19 cellular contexts compared by ENCODE assay signal in genomic region chr17:61394630-61395408, GRCh38. TPM values are rescaled to one million over a fixed set of nuclear protein-coding genes. Genes with fewer than 3 reads are reported as not detected.
DNase-seq lines count a peak whose midpoint lies in the region; ATAC-seq, FAIRE-seq and TF ChIP-seq lines count a peak whose summit lies in the region.
"Had no signal": no experiment of that assay in that cellular context is flagged by ENCODE, and none has a peak within 500 bp of the region (broad histone marks: within the 10 kb centered on the region; RNA-seq: fewer than 3 reads in every experiment).

No MANE protein-coding gene starts in this region.

- H3K36me3 ChIP-seq in HepG2 (replicated peaks in 1 of 2; ENCODE audit: control insufficient read depth in 1 of 2, insufficient read depth in 2 of 2, low read length in 2 of 2) (no peaks in the 10 kb centered on the region; a peak in 1 of 5 replicates), right lobe of liver (no peaks in the 10 kb centered on the region), duodenal mucosa (ENCODE audit: control insufficient read depth in 1 of 2, insufficient read depth in 2 of 2, low read length in 2 of 2) (no peaks in the 10 kb centered on the region)
- H3K36me3 ChIP-seq: sigmoid colon had no signal

- H3K27me3 Mint-ChIP-seq in neural crest cell (ENCODE audit: low read depth) = peaks cover 75% of the 10 kb centered on the region

- H3K27ac ChIP-seq in HepG2 (ENCODE audit: extremely low read length, insufficient read depth, low read length) = peak overlapping the region; percentile 70
- no peak overlapping the region for H3K27ac ChIP-seq in right lobe of liver
- peak overlapping the region; percentile 42 for H3K27ac ChIP-seq in duodenal mucosa (ENCODE audit: low read depth, low read length)

- peak; percentile 4 for ATAC-seq in HepG2
- no peak for ATAC-seq in right lobe of liver
- no peak for ATAC-seq in GM21619 (IDR thresholded peaks at IDR 0.05; ENCODE audit: unreplicated experiment)
- ATAC-seq in GM18517 (IDR thresholded peaks at IDR 0.05; ENCODE audit: unreplicated experiment) = no peak
- ATAC-seq: activated CD8-positive, alpha-beta T cell treated with anti-CD3 and anti-CD28 coated beads, Interleukin-2, amount 10 ng/mL, durations not matched to agents 7 days and 5 days; left lobe of liver had no signal

- no peak overlapping the region for H2AFZ ChIP-seq in HepG2 (ENCODE audit: low read length)

- H3K27me3 ChIP-seq in HepG2 (ENCODE audit: control insufficient read depth in 1 of 2, insufficient read depth in 2 of 2, low read length in 2 of 2) = no peaks in the 10 kb centered on the region
- peaks cover 0 to 42% of the 10 kb centered on the region in 2 donors for H3K27me3 ChIP-seq in right lobe of liver
- peaks cover 39 to 40% of the 10 kb centered on the region in 2 donors for H3K27me3 ChIP-seq in duodenal mucosa (ENCODE audit: control insufficient read depth in 1 of 2, insufficient read depth in 2 of 2, low read length in 2 of 2)

- TF ChIP-seq EP300 in HepG2 (IDR thresholded peaks at IDR 0.05; ENCODE audit: low read depth in 2 of 2, low read length in 2 of 2) = no peak
- TF ChIP-seq EP300 in HepG2 (CRISPR knock-in tag; IDR thresholded peaks at IDR 0.05; ENCODE audit: borderline replicate concordance) = no peak

- FAIRE-seq in HepG2 (lab: Jason Lieb, UNC) = peak; percentile 54
- FAIRE-seq: D721Med, endometrium, H54 had no signal

- BruUV-seq in HepG2 (replicated peaks; lab: Mats Ljungman, UMichigan) = TSS peak; percentile 81

- CTCF ChIA-PET in HepG2 (lab: Yijun Ruan, JAX; ENCODE audit: low intra/inter-chr PET ratio, low total read pairs) = no interaction called here

- H3K9me3 ChIP-seq in HepG2 (ENCODE audit: low read length) (no peaks in the 10 kb centered on the region), right lobe of liver (no peaks in the 10 kb centered on the region), duodenal mucosa (ENCODE audit: control insufficient read depth in 1 of 2, low read length in 2 of 2) (no peaks in the 10 kb centered on the region)
- H3K9me3 ChIP-seq: sigmoid colon had no signal

- H3K9ac ChIP-seq in HepG2 (ENCODE audit: insufficient read depth, low read depth, low read length) (peak overlapping the region; percentile 61), duodenal mucosa (ENCODE audit: low read depth in 1 of 2, low read length in 2 of 2) (no peak overlapping the region)

- H3K4me1 ChIP-seq in HepG2 (ENCODE audit: insufficient read depth, low read length) (peaks cover 71% of the 10 kb centered on the region), right lobe of liver (peaks cover 0 to 19% (median 0%) of the 10 kb centered on the region in 4 donors), duodenal mucosa (ENCODE audit: control insufficient read depth in 1 of 2, insufficient read depth in 2 of 2, low read length in 2 of 2) (peaks cover 5 to 13% of the 10 kb centered on the region in 2 donors)

- intact Hi-C loops in HepG2 (cut with micrococcal nuclease; ENCODE audit: unreplicated experiment) (loop anchor here (1.0 to 10.0 kb wide), 3 partner anchors 32 to 670 kb away; no protein-coding TSS in a partner anchor), right lobe of liver (cut with DNase I) (loop anchor here in 1 of 2 donors (10.0 kb wide), 1 partner anchor 400 kb away; no protein-coding TSS in a partner anchor), lower leg skin (cut with DNase I; ENCODE audit: low total_unique reads) (loop anchor here (5.0 to 10.0 kb wide), 2 partner anchors 680 to 1487 kb away; no protein-coding TSS in a partner anchor)

- no peaks in the 10 kb centered on the region for H4K20me1 ChIP-seq in HepG2 (ENCODE audit: insufficient read depth, low read length)

- TF ChIP-seq RAD21 in HepG2 (CRISPR knock-in tag; IDR thresholded peaks at IDR 0.05) = no peak

- peaks cover 56% of the 10 kb centered on the region for H3K4me1 Mint-ChIP-seq in neural crest cell

- no peak for TF ChIP-seq CTCF in HepG2 (CRISPR knock-in tag; IDR thresholded peaks at IDR 0.05)
- no peak for TF ChIP-seq CTCF in right lobe of liver (IDR thresholded peaks at IDR 0.05)
- TF ChIP-seq CTCF in neural crest cell (conservative IDR thresholded peaks at IDR 0.05) = no peak
- no peak for TF ChIP-seq CTCF in lower leg skin (IDR thresholded peaks at IDR 0.05)

- no peak overlapping the region for H3K27ac Mint-ChIP-seq in neural crest cell (ENCODE audit: unreplicated experiment)
- H3K27ac Mint-ChIP-seq: activated CD8-positive, alpha-beta T cell treated with anti-CD3 and anti-CD28 coated beads, Interleukin-2, amount 10 ng/mL, durations not matched to agents 7 days and 5 days had no signal

- POLR2A ChIA-PET in HepG2 (lab: Yijun Ruan, JAX) = interaction anchor here (0.9 to 2.5 kb wide), 9 partner anchors 10 to 58 kb away, joined by 3 to 34 read pairs (median 6); no protein-coding TSS in a partner anchor

- DNase-seq in HepG2 (ENCODE audit: low spot score) (no peak), right lobe of liver (no peak), neural crest cell (ENCODE audit: low read depth, low spot score) (no peak), lower leg skin (ENCODE audit: low spot score in 2 of 2) (no peak), HuH-7.5 (ENCODE audit: low spot score) (no peak)
- DNase-seq: activated CD8-positive, alpha-beta T cell treated with anti-CD3 and anti-CD28 coated beads, Interleukin-2, amount 10 ng/mL, durations not matched to agents 7 days and 5 days; activated gamma-delta T cell; head of caudate nucleus; NCI-H187 treated with DMSO at 0.1 percent for 48 hours; sigmoid colon; stimulated activated naive CD4-positive, alpha-beta T cell had no signal

- H3K4me3 ChIP-seq in HepG2 (replicated peaks in 1 of 3; ENCODE audit: insufficient read depth in 1 of 3, low read depth in 2 of 3, low read length in 3 of 3) = peak overlapping the region in 2 of 3 experiments; percentile 24 to 53; a peak in 3 of 6 replicates
- H3K4me3 ChIP-seq in right lobe of liver = no peak overlapping the region
- no peak overlapping the region for H3K4me3 ChIP-seq in duodenal mucosa (ENCODE audit: low read depth in 1 of 2, low read length in 2 of 2)
- H3K4me3 ChIP-seq in lower leg skin (ENCODE audit: low read depth, poor library complexity, severe bottlenecking) = no peak overlapping the region

- peak overlapping the region; percentile 83 for H3K4me3 Mint-ChIP-seq in neural crest cell
- H3K4me3 Mint-ChIP-seq: activated CD8-positive, alpha-beta T cell treated with anti-CD3 and anti-CD28 coated beads, Interleukin-2, amount 10 ng/mL, durations not matched to agents 7 days and 5 days had no signal

- 19% methylated on average over 10 of the region's 10 CpGs for WGBS in HepG2 (ENCODE audit: low lambda C conversion rate)
- 52% methylated on average over 7 of the region's 10 CpGs for WGBS in right lobe of liver (ENCODE audit: insufficient coverage, low coverage, low lambda C conversion rate, missing lambda C conversion rate)
- WGBS in lower leg skin, 2 donors = 82 to 83% methylated on average over 10 of the region's 10 CpGs

- H3K36me3 Mint-ChIP-seq in neural crest cell (ENCODE audit: low read depth) = no peaks in the 10 kb centered on the region

- in situ Hi-C loops in HepG2 (cut with HindIII; ENCODE audit: extremely low pct_ligation_motif_present, low pct_unique_long_range_greater_than_20kb) = loop anchor here (5.0 to 10.0 kb wide), 2 partner anchors 393 to 670 kb away; no protein-coding TSS in a partner anchor

- H3K4me2 ChIP-seq in HepG2 (ENCODE audit: low read depth, low read length) = peak overlapping the region; percentile 83

- H3K79me2 ChIP-seq in HepG2 (ENCODE audit: insufficient read depth, low read length) = peaks cover 21% of the 10 kb centered on the region

- no peak; a peak in 1 of 4 replicates for TF ChIP-seq POLR2A in HepG2 (IDR thresholded peaks at IDR 0.05; ENCODE audit: insufficient read depth in 1 of 2, low read depth in 2 of 2, low read length in 2 of 2)
- no peak for TF ChIP-seq POLR2A in right lobe of liver (IDR thresholded peaks at IDR 0.05)
- TF ChIP-seq POLR2A in lower leg skin (IDR thresholded peaks at IDR 0.05) = no peak

- H3K9me3 Mint-ChIP-seq in neural crest cell = no peaks in the 10 kb centered on the region

RNA-seq across cellular contexts. Expression of gene TBX2, which starts 4.8 kb away (rescaled TPM):
- total RNA-seq in HepG2 (2016; rRNA removed; fragmentation: Illumina TruSeq; extraction: Trizol) (10.2 and 15.3 TPM in 2 replicates), right lobe of liver (1 to 10 TPM; 1.9 to 4.4 (median 2.7) TPM), neural crest cell (16.1 and 18.7 TPM in 2 replicates), lower leg skin (1 to 10 TPM in 3 of 4 donors, under 1 TPM in 1; 0.25 to 9.1 (median 5.7) TPM)
- total RNA-seq in HepG2 (2016; cell fraction: cytosol; rRNA removed; fragmentation: Illumina TruSeq; extraction: Trizol; ENCODE audit: low read depth) = 3.7 TPM in 2 replicates
- total RNA-seq in HepG2 (2016; cell fraction: insoluble cytoplasmic fraction; rRNA removed; fragmentation: Illumina TruSeq; extraction: Trizol) = 8.3 and 14.7 TPM in 2 replicates
- 9.6 and 10.4 TPM in 2 replicates for total RNA-seq in HepG2 (2016; cell fraction: membrane; rRNA removed; fragmentation: Illumina TruSeq; extraction: Trizol)
- 10.9 and 12.4 TPM in 2 replicates for total RNA-seq in HepG2 (2016; cell fraction: nucleus; rRNA removed; fragmentation: Illumina TruSeq; extraction: Trizol)
- 2.8 and 3.0 TPM in 2 replicates for polyA plus RNA-seq in HepG2 (2011; rRNA removed)
- 1.9 and 3.7 TPM in 2 replicates for polyA plus RNA-seq in HepG2 (2011; cell fraction: cytosol; rRNA removed)
- 9.5 and 10.4 TPM in 2 replicates for polyA plus RNA-seq in HepG2 (2011; cell fraction: nucleus; rRNA removed)
- 1.0 and 1.6 TPM in 2 replicates for polyA plus RNA-seq in HepG2 (2012)
- polyA plus RNA-seq in HepG2 (2016; cell fraction: cytosol; fragmentation: Illumina TruSeq; extraction: Trizol; ENCODE audit: low read depth) = 2.8 and 3.6 TPM in 2 replicates
- 13.1 and 15.6 TPM in 2 replicates for polyA plus RNA-seq in HepG2 (2016; cell fraction: insoluble cytoplasmic fraction; fragmentation: Illumina TruSeq; extraction: Trizol; ENCODE audit: low read depth)
- 8.1 and 8.9 TPM in 2 replicates for polyA plus RNA-seq in HepG2 (2016; cell fraction: membrane; fragmentation: Illumina TruSeq; extraction: Trizol; ENCODE audit: low read depth)
- polyA plus RNA-seq in HepG2 (2016; cell fraction: nucleus; fragmentation: Illumina TruSeq; extraction: Trizol; ENCODE audit: insufficient read depth, low read depth) = 26.2 and 30.9 TPM in 2 replicates
- polyA minus RNA-seq in HepG2 (2011; rRNA and poly(A)+ RNA removed; ENCODE audit: low replicate concordance) = 3.0 and 6.9 TPM in 2 replicates
- polyA minus RNA-seq in HepG2 (2011; cell fraction: cytosol; rRNA and poly(A)+ RNA removed) = 1.5 and 2.4 TPM in 2 replicates
- 4.9 and 5.3 TPM in 2 replicates for polyA minus RNA-seq in HepG2 (2011; cell fraction: nucleus; rRNA and poly(A)+ RNA removed)
- total RNA-seq: activated CD8-positive, alpha-beta T cell treated with anti-CD3 and anti-CD28 coated beads, Interleukin-2, amount 10 ng/mL, durations not matched to agents 7 days and 5 days had no signal
- polyA plus RNA-seq: neural cell had no signal

RNA-seq across cellular contexts. Expression of gene TBX4, which starts 57.4 kb away (rescaled TPM):
- total RNA-seq in HepG2 (2016; rRNA removed; fragmentation: Illumina TruSeq; extraction: Trizol) = 0.86 and 1.1 TPM in 2 replicates
- total RNA-seq in HepG2 (2016; cell fraction: cytosol; rRNA removed; fragmentation: Illumina TruSeq; extraction: Trizol; ENCODE audit: low read depth) = 0.10 and 0.35 TPM in 2 replicates
- total RNA-seq in HepG2 (2016; cell fraction: insoluble cytoplasmic fraction; rRNA removed; fragmentation: Illumina TruSeq; extraction: Trizol) = 0.92 and 1.3 TPM in 2 replicates
- total RNA-seq in HepG2 (2016; cell fraction: membrane; rRNA removed; fragmentation: Illumina TruSeq; extraction: Trizol) = 1.1 and 1.5 TPM in 2 replicates
- 1.1 and 1.3 TPM in 2 replicates for total RNA-seq in HepG2 (2016; cell fraction: nucleus; rRNA removed; fragmentation: Illumina TruSeq; extraction: Trizol)
- polyA plus RNA-seq in HepG2 (2011; rRNA removed) = 0.11 and 0.17 TPM in 2 replicates
- 0.05 and 0.09 TPM in 2 replicates for polyA plus RNA-seq in HepG2 (2011; cell fraction: cytosol; rRNA removed)
- polyA plus RNA-seq in HepG2 (2011; cell fraction: nucleus; rRNA removed) = 0.29 and 0.48 TPM in 2 replicates
- 0.15 and 0.40 TPM in 2 replicates for polyA plus RNA-seq in HepG2 (2012)
- 0.14 and 0.16 TPM in 2 replicates for polyA plus RNA-seq in HepG2 (2016; cell fraction: cytosol; fragmentation: Illumina TruSeq; extraction: Trizol; ENCODE audit: low read depth)
- polyA plus RNA-seq in HepG2 (2016; cell fraction: insoluble cytoplasmic fraction; fragmentation: Illumina TruSeq; extraction: Trizol; ENCODE audit: low read depth) = 1.2 and 1.7 TPM in 2 replicates
- 0.49 and 0.62 TPM in 2 replicates for polyA plus RNA-seq in HepG2 (2016; cell fraction: membrane; fragmentation: Illumina TruSeq; extraction: Trizol; ENCODE audit: low read depth)
- polyA plus RNA-seq in HepG2 (2016; cell fraction: nucleus; fragmentation: Illumina TruSeq; extraction: Trizol; ENCODE audit: insufficient read depth, low read depth) = 1.8 and 2.4 TPM in 2 replicates
- polyA minus RNA-seq in HepG2 (2011; rRNA and poly(A)+ RNA removed; ENCODE audit: low replicate concordance) = not detected in 2 replicates
- not detected in 2 replicates for polyA minus RNA-seq in HepG2 (2011; cell fraction: cytosol; rRNA and poly(A)+ RNA removed)
- polyA minus RNA-seq in HepG2 (2011; cell fraction: nucleus; rRNA and poly(A)+ RNA removed) = not detected in 2 replicates
- total RNA-seq in right lobe of liver = not detected
- not detected in 2 replicates for total RNA-seq in neural crest cell
- under 1 TPM in 1 of 4 donors, not detected in 3; 0.53 TPM for total RNA-seq in lower leg skin
- total RNA-seq: activated CD8-positive, alpha-beta T cell treated with anti-CD3 and anti-CD28 coated beads, Interleukin-2, amount 10 ng/mL, durations not matched to agents 7 days and 5 days; left lobe of liver; sigmoid colon had no signal
- polyA plus RNA-seq: neural cell, sigmoid colon had no signal

Comparison
In these comparisons a context has a peak if more than half of its experiments do, and no peak if none do; other contexts are left out.
1. H3K27ac ChIP-seq: peak in HepG2 (single experiment) and duodenal mucosa (single experiment); none in right lobe of liver (0 of 3).
2. H3K4me3 ChIP-seq: peak in HepG2 (2 of 3); none in right lobe of liver (0 of 3), duodenal mucosa (0 of 2) and lower leg skin (single experiment).